Comparison of ENCODE assay signal across 13 cellular contexts in the genomic region with DNA sequence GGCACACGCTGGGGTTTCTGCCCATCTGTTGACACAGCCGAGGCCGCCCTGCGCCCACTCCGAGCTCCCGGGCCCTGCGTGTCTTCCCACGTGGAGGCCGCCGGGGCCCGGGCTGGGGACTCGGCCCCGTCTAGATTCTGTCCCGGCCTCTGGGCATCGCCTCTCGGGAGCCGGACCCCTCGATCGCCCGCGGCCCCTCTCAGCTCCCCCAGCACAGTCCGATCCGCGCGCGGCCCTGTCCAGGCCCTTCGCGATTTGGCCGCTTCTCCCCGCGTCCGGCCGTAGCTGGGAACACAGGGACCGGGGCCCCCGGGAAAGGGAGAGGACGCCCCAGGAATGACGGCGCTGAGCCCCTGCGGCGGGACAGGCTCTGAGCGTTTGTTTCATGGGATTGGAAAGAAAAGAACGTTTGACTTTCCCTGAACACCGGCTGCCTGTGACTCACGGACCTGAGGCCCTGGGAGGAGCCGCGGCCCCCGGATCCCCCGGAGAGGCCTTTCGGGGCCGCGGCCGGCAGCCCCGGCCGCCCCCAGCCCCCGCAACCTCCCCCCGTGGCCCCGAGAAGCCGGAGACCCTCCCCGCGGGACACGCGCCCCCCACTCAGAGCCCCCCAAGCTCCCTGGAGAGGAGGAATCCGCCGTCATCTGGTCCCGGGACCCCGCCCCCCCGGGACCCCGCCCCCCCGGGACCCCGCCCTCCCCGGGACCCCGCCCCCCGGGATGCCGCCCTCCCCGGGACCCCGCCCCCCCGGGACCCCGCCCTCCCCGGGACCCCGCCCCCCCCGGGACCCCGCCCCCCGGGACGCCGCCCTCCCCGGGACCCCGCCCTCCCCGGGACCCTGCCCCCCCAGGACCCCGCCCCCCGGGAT.
DNase-seq lines count a peak whose midpoint lies in the region; ATAC-seq, FAIRE-seq and TF ChIP-seq lines count a peak whose summit lies in the region.
"Had no signal": no experiment of that assay in that cellular context is flagged by ENCODE, and none has a peak within 500 bp of the region (broad histone marks: within the 10 kb centered on the region; RNA-seq: fewer than 3 reads in every experiment).

No MANE protein-coding gene starts in this region.

- no peaks in the 10 kb centered on the region for H3K79me2 ChIP-seq in osteoblast (ENCODE audit: insufficient read depth, low read length)

- CTCF ChIA-PET in AG04450 (lab: Charles Lee), result interaction anchor here (0.6 to 0.8 kb wide), 3 partner anchors 27 to 244 kb away, joined by 3 to 6 read pairs (median 3); no protein-coding TSS in a partner anchor
- CTCF ChIA-PET in WTC11 (lab: Charles Lee), result interaction anchor here (0.7 kb wide), 1 partner anchor 128 kb away, joined by 3 read pairs; no protein-coding TSS in a partner anchor

- H3K27ac Mint-ChIP-seq in WTC11, result no peak overlapping the region
- H3K27ac Mint-ChIP-seq in activated T-helper 2 cell treated with anti-CD3 and anti-CD28 coated beads, Interferon-gamma antibody, Interleukin-2, Interleukin-4, amounts not matched to agents 10 μg/mL and 5 μg/mL and 100 μg/mL, durations not matched to agents 14 hours and 24 hours and 36 hours, result no peak overlapping the region
- H3K27ac Mint-ChIP-seq in activated T-helper 1 cell treated with anti-CD3 and anti-CD28 coated beads, Interleukin-12 subunit alpha, Interleukin-12 subunit beta, Interleukin-2, Interleukin-4 antibody, amounts not matched to agents 30 ng/mL and 10 ng/mL and 1 ng/mL, durations not matched to agents 14 hours and 24 hours and 36 hours, result no peak overlapping the region

- H3K27ac ChIP-seq in AG04450 (ENCODE audit: low read depth, low read length), result no peak overlapping the region
- no peak overlapping the region for H3K27ac ChIP-seq in osteoblast (ENCODE audit: low read depth, low read length)

- H3K36me3 ChIP-seq in osteoblast (ENCODE audit: insufficient read depth, low read length), result no peaks in the 10 kb centered on the region

- H3K4me1 ChIP-seq in osteoblast (ENCODE audit: insufficient read depth, low read length), result no peaks in the 10 kb centered on the region

- POLR2A ChIA-PET in AG04450 (lab: Yijun Ruan, JAX), result interaction anchor here (0.7 kb wide), 1 partner anchor 456 kb away, joined by 4 read pairs; no protein-coding TSS in a partner anchor
- POLR2A ChIA-PET in WTC11 (lab: Charles Lee), result no interaction called here

- H3K9me3 ChIP-seq in AG04450 (ENCODE audit: control insufficient read depth, insufficient read depth, low read length), result peaks cover 8% of the 10 kb centered on the region; the same call in 1 of the 2 replicates
- no peaks in the 10 kb centered on the region for H3K9me3 ChIP-seq in osteoblast (ENCODE audit: low read depth, low read length)

- H2AFZ ChIP-seq in osteoblast (ENCODE audit: low read length), result peak overlapping the region; percentile 72

- peaks cover 8% of the 10 kb centered on the region for H3K4me1 Mint-ChIP-seq in WTC11
- no peaks in the 10 kb centered on the region for H3K4me1 Mint-ChIP-seq in activated T-helper 2 cell treated with anti-CD3 and anti-CD28 coated beads, Interferon-gamma antibody, Interleukin-2, Interleukin-4, amounts not matched to agents 10 μg/mL and 5 μg/mL and 100 μg/mL, durations not matched to agents 14 hours and 24 hours and 36 hours (ENCODE audit: low read depth)
- H3K4me1 Mint-ChIP-seq in activated T-helper 1 cell treated with anti-CD3 and anti-CD28 coated beads, Interleukin-12 subunit alpha, Interleukin-12 subunit beta, Interleukin-2, Interleukin-4 antibody, amounts not matched to agents 30 ng/mL and 10 ng/mL and 1 ng/mL, durations not matched to agents 14 hours and 24 hours and 36 hours (ENCODE audit: low read depth), result no peaks in the 10 kb centered on the region

- H3K4me3 Mint-ChIP-seq in WTC11, result peak overlapping the region; percentile 55
- no peak overlapping the region for H3K4me3 Mint-ChIP-seq in activated T-helper 2 cell treated with anti-CD3 and anti-CD28 coated beads, Interferon-gamma antibody, Interleukin-2, Interleukin-4, amounts not matched to agents 10 μg/mL and 5 μg/mL and 100 μg/mL, durations not matched to agents 14 hours and 24 hours and 36 hours (ENCODE audit: low read depth)
- H3K4me3 Mint-ChIP-seq in activated T-helper 1 cell treated with anti-CD3 and anti-CD28 coated beads, Interleukin-12 subunit alpha, Interleukin-12 subunit beta, Interleukin-2, Interleukin-4 antibody, amounts not matched to agents 30 ng/mL and 10 ng/mL and 1 ng/mL, durations not matched to agents 14 hours and 24 hours and 36 hours, result no peak overlapping the region

- no peaks in the 10 kb centered on the region for H3K9me3 Mint-ChIP-seq in WTC11
- H3K9me3 Mint-ChIP-seq in activated T-helper 2 cell treated with anti-CD3 and anti-CD28 coated beads, Interferon-gamma antibody, Interleukin-2, Interleukin-4, amounts not matched to agents 10 μg/mL and 5 μg/mL and 100 μg/mL, durations not matched to agents 14 hours and 24 hours and 36 hours, result no peaks in the 10 kb centered on the region
- no peaks in the 10 kb centered on the region for H3K9me3 Mint-ChIP-seq in activated T-helper 1 cell treated with anti-CD3 and anti-CD28 coated beads, Interleukin-12 subunit alpha, Interleukin-12 subunit beta, Interleukin-2, Interleukin-4 antibody, amounts not matched to agents 30 ng/mL and 10 ng/mL and 1 ng/mL, durations not matched to agents 14 hours and 24 hours and 36 hours

- intact Hi-C loops in Right ventricle myocardium superior (cut with DNase I), result no loop called here
- intact Hi-C loops in activated T-helper 2 cell treated with anti-CD3 and anti-CD28 coated beads, Interferon-gamma antibody, Interleukin-2, Interleukin-4, amounts not matched to agents 10 μg/mL and 5 μg/mL and 100 μg/mL, durations not matched to agents 14 hours and 24 hours and 36 hours (cut with micrococcal nuclease), result no loop called here
- intact Hi-C loops in activated T-helper 1 cell treated with anti-CD3 and anti-CD28 coated beads, Interleukin-12 subunit alpha, Interleukin-12 subunit beta, Interleukin-2, Interleukin-4 antibody, amounts not matched to agents 30 ng/mL and 10 ng/mL and 1 ng/mL, durations not matched to agents 14 hours and 24 hours and 36 hours (cut with micrococcal nuclease), result no loop called here

- H3K27me3 ChIP-seq in AG04450 (ENCODE audit: control insufficient read depth, insufficient read depth, low read length) (peaks cover 4% of the 10 kb centered on the region), osteoblast (ENCODE audit: insufficient read depth, low read length) (no peaks in the 10 kb centered on the region)

- H3K4me3 ChIP-seq in AG04450 (ENCODE audit: low read depth, low read length), result peak overlapping the region; percentile 48
- peak overlapping the region; percentile 61 for H3K4me3 ChIP-seq in osteoblast (ENCODE audit: insufficient read depth, low read length)
- H3K4me3 ChIP-seq: GM12878 had no signal

- no peaks in the 10 kb centered on the region for H4K20me1 ChIP-seq in osteoblast (ENCODE audit: insufficient read depth, low read length)

- no peak for TF ChIP-seq CTCF in AG04450 (IDR thresholded peaks at IDR 0.05; ENCODE audit: low read depth, low read length)
- no peak for TF ChIP-seq CTCF in WTC11 (IDR thresholded peaks at IDR 0.05)
- no peak for TF ChIP-seq CTCF in osteoblast (IDR thresholded peaks at IDR 0.05; ENCODE audit: extremely low read depth, low read depth, low read length)
- TF ChIP-seq CTCF in D721Med (IDR thresholded peaks at IDR 0.05; ENCODE audit: insufficient read depth, missing control alignments), result no peak

- no peak for FAIRE-seq in D721Med (lab: Jason Lieb, UNC)
- FAIRE-seq: GM12878 had no signal

- H3K27me3 Mint-ChIP-seq in WTC11 (ENCODE audit: low read depth), result peaks cover 3% of the 10 kb centered on the region; the same call in 1 of the 2 replicates
- H3K27me3 Mint-ChIP-seq in activated T-helper 2 cell treated with anti-CD3 and anti-CD28 coated beads, Interferon-gamma antibody, Interleukin-2, Interleukin-4, amounts not matched to agents 10 μg/mL and 5 μg/mL and 100 μg/mL, durations not matched to agents 14 hours and 24 hours and 36 hours (ENCODE audit: low read depth), result no peaks in the 10 kb centered on the region
- H3K27me3 Mint-ChIP-seq in activated T-helper 1 cell treated with anti-CD3 and anti-CD28 coated beads, Interleukin-12 subunit alpha, Interleukin-12 subunit beta, Interleukin-2, Interleukin-4 antibody, amounts not matched to agents 30 ng/mL and 10 ng/mL and 1 ng/mL, durations not matched to agents 14 hours and 24 hours and 36 hours (ENCODE audit: insufficient read depth), result no peaks in the 10 kb centered on the region

- no peak for DNase-seq in AG04450 (ENCODE audit: low read depth, low spot score)
- DNase-seq in WTC11 (ENCODE audit: low spot score), result peak; percentile 49
- DNase-seq in Right ventricle myocardium superior, result no peak
- DNase-seq in osteoblast (ENCODE audit: insufficient read length, low spot score, missing footprints), result peak; percentile 94
- no peak for DNase-seq in D721Med (ENCODE audit: insufficient read length, low spot score)
- no peak for DNase-seq in activated T-helper 2 cell treated with anti-CD3 and anti-CD28 coated beads, Interferon-gamma antibody, Interleukin-2, Interleukin-4, amounts not matched to agents 10 μg/mL and 5 μg/mL and 100 μg/mL, durations not matched to agents 14 hours and 24 hours and 36 hours (ENCODE audit: low spot score)
- DNase-seq in activated T-helper 1 cell treated with anti-CD3 and anti-CD28 coated beads, Interleukin-12 subunit alpha, Interleukin-12 subunit beta, Interleukin-2, Interleukin-4 antibody, amounts not matched to agents 30 ng/mL and 10 ng/mL and 1 ng/mL, durations not matched to agents 14 hours and 24 hours and 36 hours (ENCODE audit: low spot score), result no peak
- DNase-seq: activated CD4-positive, CD25-positive, alpha-beta regulatory T cell; amniotic stem cell; NCI-H1436; stimulated activated CD8-positive, alpha-beta memory T cell treated with anti-CD3 and anti-CD28 coated beads, Interleukin-4, amount 100 ng/mL, for 48 hours had no signal

- peak; percentile 60 for ATAC-seq in WTC11
- ATAC-seq in Right ventricle myocardium superior (ENCODE audit: poor library complexity), result peak; percentile 51
- no peak for ATAC-seq in GM18870 (IDR thresholded peaks at IDR 0.05; ENCODE audit: unreplicated experiment)
- ATAC-seq: GM12878 had no signal

- no peaks in the 10 kb centered on the region for H3K36me3 Mint-ChIP-seq in WTC11
- H3K36me3 Mint-ChIP-seq in activated T-helper 2 cell treated with anti-CD3 and anti-CD28 coated beads, Interferon-gamma antibody, Interleukin-2, Interleukin-4, amounts not matched to agents 10 μg/mL and 5 μg/mL and 100 μg/mL, durations not matched to agents 14 hours and 24 hours and 36 hours (ENCODE audit: low read depth), result no peaks in the 10 kb centered on the region
- H3K36me3 Mint-ChIP-seq in activated T-helper 1 cell treated with anti-CD3 and anti-CD28 coated beads, Interleukin-12 subunit alpha, Interleukin-12 subunit beta, Interleukin-2, Interleukin-4 antibody, amounts not matched to agents 30 ng/mL and 10 ng/mL and 1 ng/mL, durations not matched to agents 14 hours and 24 hours and 36 hours (ENCODE audit: low read depth), result no peaks in the 10 kb centered on the region

- peak overlapping the region; percentile 72 for H3K4me2 ChIP-seq in osteoblast (ENCODE audit: insufficient read depth, low read length)

TF ChIP-seq in WTC11, 78 proteins besides CTCF, POLR2A, EP300 and RAD21 (continues in another document):
- no peak for TF ChIP-seq FOXJ3 (CRISPR knock-in tag; IDR thresholded peaks at IDR 0.05; ENCODE audit: borderline replicate concordance)
- no peak for TF ChIP-seq MYBL2 (CRISPR knock-in tag; IDR thresholded peaks at IDR 0.05)
- no peak for TF ChIP-seq SOX15 (CRISPR knock-in tag; IDR thresholded peaks at IDR 0.05)

Comparison
In these comparisons a context has a peak if more than half of its experiments do, and no peak if none do; other contexts are left out.
1. DNase-seq: peak in WTC11 (single experiment) and osteoblast (single experiment); none in AG04450 (single experiment), Right ventricle myocardium superior (single experiment), D721Med (single experiment), activated T-helper 2 cell treated with anti-CD3 and anti-CD28 coated beads, Interferon-gamma antibody, Interleukin-2, Interleukin-4, amounts not matched to agents 10 μg/mL and 5 μg/mL and 100 μg/mL, durations not matched to agents 14 hours and 24 hours and 36 hours (single experiment) and activated T-helper 1 cell treated with anti-CD3 and anti-CD28 coated beads, Interleukin-12 subunit alpha, Interleukin-12 subunit beta, Interleukin-2, Interleukin-4 antibody, amounts not matched to agents 30 ng/mL and 10 ng/mL and 1 ng/mL, durations not matched to agents 14 hours and 24 hours and 36 hours (single experiment).